In the genomic region with DNA sequence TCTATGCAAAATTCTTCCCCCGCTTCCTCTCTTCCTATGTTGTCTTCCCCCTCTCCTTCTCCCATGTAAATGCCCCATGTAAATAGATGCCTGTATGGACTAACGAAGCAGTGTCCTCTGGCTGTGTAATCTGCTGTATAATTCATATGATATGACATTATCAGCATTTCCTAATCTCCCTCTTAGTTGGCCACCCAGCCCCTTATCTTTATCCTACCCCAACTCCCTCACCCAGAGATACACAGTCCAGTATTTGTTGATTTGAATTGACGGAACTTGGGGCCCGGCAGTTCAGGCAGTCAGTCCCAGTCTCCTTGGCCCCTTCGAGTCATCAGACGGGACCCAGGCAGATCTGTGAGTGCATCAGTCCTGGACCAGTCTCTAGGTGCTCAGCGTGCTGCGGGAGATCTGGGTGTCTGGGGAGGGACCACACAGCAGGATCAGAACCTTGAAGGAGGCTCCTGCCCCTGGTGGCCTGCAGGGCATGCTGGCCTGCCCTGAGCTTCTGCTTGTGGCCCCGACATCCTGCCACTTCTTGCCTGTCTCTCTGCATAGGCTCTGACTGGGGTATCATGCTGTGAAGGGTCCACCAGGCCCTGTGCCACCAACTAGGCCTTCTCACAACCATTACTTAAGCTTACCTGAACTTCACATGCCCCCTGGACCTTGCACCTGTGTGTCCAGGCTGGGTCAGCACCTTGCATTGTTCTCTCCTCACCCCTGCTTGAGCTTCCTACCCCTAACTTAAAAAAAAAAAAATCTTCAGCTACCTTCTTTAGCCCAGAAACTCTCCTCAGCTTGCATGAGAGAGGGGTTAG, we compare ENCODE assay signal across 20 cellular contexts.
A peak's percentile ranks its signal among the peaks of the same experiment; 100 is the strongest.
DNase-seq lines count a peak whose midpoint lies in the region; ATAC-seq, FAIRE-seq and TF ChIP-seq lines count a peak whose summit lies in the region.
"Had no signal": no experiment of that assay in that cellular context is flagged by ENCODE, and none has a peak within 500 bp of the region (broad histone marks: within the 10 kb centered on the region; RNA-seq: fewer than 3 reads in every experiment).

No MANE protein-coding gene starts in this region.

- no TSS peak for BruUV-seq in GM12878 (replicated peaks; lab: Mats Ljungman, UMichigan)

- no peak for FAIRE-seq in GM12878 (lab: Jason Lieb, UNC)
- FAIRE-seq: pancreas had no signal

- H3K4me1 ChIP-seq in Karpas-422 (ENCODE audit: low read length) (peaks cover 9% of the 10 kb centered on the region), GM12878 (ENCODE audit: control insufficient read depth, insufficient read depth, low read length) (no peaks in the 10 kb centered on the region)
- H3K4me1 ChIP-seq: pancreas had no signal

- no peaks in the 10 kb centered on the region for H3K79me2 ChIP-seq in Karpas-422 (ENCODE audit: low read length)
- no peaks in the 10 kb centered on the region for H3K79me2 ChIP-seq in GM12878 (ENCODE audit: control insufficient read depth, insufficient read depth, low read length)
- H3K79me2 ChIP-seq: hepatocyte had no signal

- H3K4me2 ChIP-seq in Karpas-422 (ENCODE audit: low read depth, low read length, poor library complexity, severe bottlenecking) (no peak overlapping the region), GM12878 (ENCODE audit: control insufficient read depth, insufficient read depth) (no peak overlapping the region)
- H3K4me2 ChIP-seq: hepatocyte had no signal

- intact Hi-C loops in GM12878 (cut with micrococcal nuclease; ENCODE audit: unreplicated experiment), result loop anchor here (1.0 to 2.0 kb wide), 2 partner anchors 89 to 148 kb away; no protein-coding TSS in a partner anchor
- intact Hi-C loops in Right ventricle myocardium inferior (cut with DNase I), result loop anchor here (5.0 kb wide), 2 partner anchors 88 to 148 kb away; a partner anchor contains a TSS

- H3K36me3 ChIP-seq in Karpas-422 (ENCODE audit: insufficient read depth, low read length) (no peaks in the 10 kb centered on the region), GM12878 (ENCODE audit: control insufficient read depth in 2 of 2, insufficient read depth in 2 of 2, low read length in 1 of 2) (no peaks in the 10 kb centered on the region)
- H3K36me3 ChIP-seq: pancreas had no signal

- H3K27ac ChIP-seq in Karpas-422 (ENCODE audit: low read length), result no peak overlapping the region
- no peak overlapping the region for H3K27ac ChIP-seq in GM12878 (ENCODE audit: control insufficient read depth, insufficient read depth)
- H3K27ac ChIP-seq: epithelial cell of prostate, foreskin keratinocyte, hepatocyte, pancreas had no signal

- H3K4me1 Mint-ChIP-seq in nephron, result peaks cover 33% of the 10 kb centered on the region
- peaks cover 25% of the 10 kb centered on the region for H3K4me1 Mint-ChIP-seq in type B pancreatic cell (ENCODE audit: unreplicated experiment)
- H3K4me1 Mint-ChIP-seq: activated B cell treated with CpG ODN at 0.5 μM for 24 hours had no signal

- no peak overlapping the region for H3K4me3 ChIP-seq in Karpas-422 (ENCODE audit: low read length)
- H3K4me3 ChIP-seq in GM12878, result no peak overlapping the region
- H3K4me3 ChIP-seq: hepatocyte, lung, pancreas had no signal

- in situ Hi-C loops in GM12878 (cut with MboI), result no loop called here

- H3K9ac ChIP-seq in Karpas-422 (ENCODE audit: low read length) (peak overlapping the region; percentile 37; the same call in 1 of the 2 replicates), GM12878 (ENCODE audit: control insufficient read depth, insufficient read depth, low read length) (no peak overlapping the region)

- no peaks in the 10 kb centered on the region for H3K9me3 ChIP-seq in Karpas-422 (ENCODE audit: low read length)
- H3K9me3 ChIP-seq in GM12878 (replicated peaks; ENCODE audit: control insufficient read depth, insufficient read depth, low read length), result no peaks in the 10 kb centered on the region
- H3K9me3 ChIP-seq: pancreas had no signal

- H3K4me3 Mint-ChIP-seq in nephron (no peak overlapping the region), type B pancreatic cell (no peak overlapping the region)
- H3K4me3 Mint-ChIP-seq: activated B cell treated with CpG ODN at 0.5 μM for 24 hours; activated CD4-positive, alpha-beta memory T cell treated with anti-CD3 and anti-CD28 coated beads for 36 hours; activated naive CD4-positive, alpha-beta T cell treated with anti-CD3 and anti-CD28 coated beads for 36 hours; CD8-positive, alpha-beta T cell; IgD-negative memory B cell; naive thymus-derived CD4-positive, alpha-beta T cell had no signal

- no peaks in the 10 kb centered on the region for H4K20me1 ChIP-seq in Karpas-422 (ENCODE audit: insufficient read depth, low read depth, low read length)
- no peaks in the 10 kb centered on the region for H4K20me1 ChIP-seq in GM12878 (ENCODE audit: control insufficient read depth, insufficient read depth)

- POLR2A ChIA-PET in GM12878 (lab: Charles Lee), result interaction anchor here (0.9 to 1.4 kb wide), 2 partner anchors 89 to 149 kb away, joined by 3 to 4 read pairs; no protein-coding TSS in a partner anchor

- CTCF ChIA-PET in GM12878 (lab: Yijun Ruan, JAX), result interaction anchor here (0.5 to 8.4 kb wide), 22 partner anchors 9 to 1069 kb away, joined by 3 to 117 read pairs (median 5); a partner anchor contains a TSS

- TF ChIP-seq CTCF in GM12878 (IDR thresholded peaks at IDR 0.05 in 2 of 3, conservative IDR thresholded peaks at IDR 0.05 in 1 of 3; ENCODE audit: control insufficient read depth in 2 of 3, extremely low read depth in 1 of 3, insufficient read depth in 1 of 3, low read depth in 3 of 3, low read length in 3 of 3) (no peak), nephron (IDR thresholded peaks at IDR 0.05; ENCODE audit: unreplicated experiment in 3 of 3) (no peak), type B pancreatic cell (conservative IDR thresholded peaks at IDR 0.05) (no peak)

- no peaks in the 10 kb centered on the region for H3K9me2 ChIP-seq in Karpas-422 (replicated peaks; ENCODE audit: insufficient read depth, low read length)

- no peaks in the 10 kb centered on the region for H3K27me3 ChIP-seq in Karpas-422 (ENCODE audit: low read length)
- no peaks in the 10 kb centered on the region for H3K27me3 ChIP-seq in GM12878 (replicated peaks in 1 of 2; ENCODE audit: control insufficient read depth in 2 of 2, insufficient read depth in 2 of 2, low read length in 1 of 2)
- H3K27me3 ChIP-seq: hepatocyte, pancreas had no signal

- DNase-seq in Karpas-422 (no peak), GM12878 (ENCODE audit: low read depth, low spot score) (no peak), type B pancreatic cell (ENCODE audit: extremely low spot score, unreplicated experiment) (no peak), islet precursor cell (no peak), Right ventricle myocardium inferior (ENCODE audit: missing footprints) (no peak)
- DNase-seq: activated B cell treated with CpG ODN at 0.5 μM for 24 hours, foreskin keratinocyte, NCI-H774, T-helper 9 cell had no signal

- SMC1A ChIA-PET in GM12878 (lab: Charles Lee; ENCODE audit: uncharacterized antibody, unreplicated experiment), result interaction anchor here (0.6 to 7.6 kb wide), 17 partner anchors 9 to 188 kb away, joined by 3 to 92 read pairs (median 4); no protein-coding TSS in a partner anchor

- peak; percentile 27 for ATAC-seq in GM12878
- no peak for ATAC-seq in Right ventricle myocardium inferior
- ATAC-seq in GM21529 (IDR thresholded peaks at IDR 0.05; ENCODE audit: unreplicated experiment), result no peak
- ATAC-seq: foreskin keratinocyte had no signal

- H3K27me3 Mint-ChIP-seq in nephron (ENCODE audit: low read depth) (peaks cover 3% of the 10 kb centered on the region), type B pancreatic cell (no peaks in the 10 kb centered on the region)

- no peak for TF ChIP-seq POLR2A in GM12878 (IDR thresholded peaks at IDR 0.05; ENCODE audit: low read depth, low read length)

- 74% methylated on average over 9 of the region's 9 CpGs for WGBS in GM12878 (ENCODE audit: insufficient coverage, insufficient replicate concordance, low lambda C conversion rate, missing lambda C conversion rate)

- H2AFZ ChIP-seq in Karpas-422 (ENCODE audit: low read length) (peak overlapping the region; percentile 72; the same call in 1 of the 2 replicates), GM12878 (ENCODE audit: control insufficient read depth, low read depth, low read length) (peak overlapping the region; percentile 61)
- H2AFZ ChIP-seq: hepatocyte had no signal

- H3K27ac Mint-ChIP-seq in nephron (peak overlapping the region; percentile 54 to 96 (median 57)), type B pancreatic cell (peak overlapping the region; percentile 66)
- H3K27ac Mint-ChIP-seq: activated B cell treated with CpG ODN at 0.5 μM for 24 hours; activated CD4-positive, alpha-beta memory T cell treated with anti-CD3 and anti-CD28 coated beads for 36 hours; activated naive CD4-positive, alpha-beta T cell treated with anti-CD3 and anti-CD28 coated beads for 36 hours; CD8-positive, alpha-beta T cell; IgD-negative memory B cell had no signal

- H3K36me3 Mint-ChIP-seq in nephron (ENCODE audit: low read depth) (no peaks in the 10 kb centered on the region), type B pancreatic cell (no peaks in the 10 kb centered on the region)
- H3K36me3 Mint-ChIP-seq: activated CD4-positive, alpha-beta memory T cell treated with anti-CD3 and anti-CD28 coated beads for 36 hours; CD8-positive, alpha-beta T cell; IgD-negative memory B cell; naive thymus-derived CD4-positive, alpha-beta T cell had no signal

- no peak for TF ChIP-seq RAD21 in GM12878 (IDR thresholded peaks at IDR 0.05; ENCODE audit: insufficient read depth, low read depth, low read length)

- RAD21 ChIA-PET in GM12878 (lab: Charles Lee; ENCODE audit: unreplicated experiment), result interaction anchor here (0.5 to 4.3 kb wide), 20 partner anchors 10 to 194 kb away, joined by 3 to 50 read pairs (median 4); a partner anchor contains a TSS

- H3K9me3 Mint-ChIP-seq in nephron, result no peaks in the 10 kb centered on the region
- H3K9me3 Mint-ChIP-seq in type B pancreatic cell, result no peaks in the 10 kb centered on the region
- H3K9me3 Mint-ChIP-seq: activated B cell treated with CpG ODN at 0.5 μM for 24 hours; activated CD4-positive, alpha-beta memory T cell treated with anti-CD3 and anti-CD28 coated beads for 36 hours; activated naive CD4-positive, alpha-beta T cell treated with anti-CD3 and anti-CD28 coated beads for 36 hours; CD8-positive, alpha-beta T cell; IgD-negative memory B cell; naive thymus-derived CD4-positive, alpha-beta T cell had no signal

- no peak for TF ChIP-seq EP300 in GM12878 (IDR thresholded peaks at IDR 0.05; ENCODE audit: borderline replicate concordance in 1 of 2, control insufficient read depth in 1 of 2, low read depth in 2 of 2, low read length in 2 of 2)

TF ChIP-seq in GM12878, 131 proteins besides CTCF, POLR2A, EP300 and RAD21 (continues in another document):
- TF ChIP-seq NFYA (IDR thresholded peaks at IDR 0.05; ENCODE audit: borderline replicate concordance, low read depth, low read length), result no peak
